Comparison of ENCODE assay signal across 8 cellular contexts in the genomic region with DNA sequence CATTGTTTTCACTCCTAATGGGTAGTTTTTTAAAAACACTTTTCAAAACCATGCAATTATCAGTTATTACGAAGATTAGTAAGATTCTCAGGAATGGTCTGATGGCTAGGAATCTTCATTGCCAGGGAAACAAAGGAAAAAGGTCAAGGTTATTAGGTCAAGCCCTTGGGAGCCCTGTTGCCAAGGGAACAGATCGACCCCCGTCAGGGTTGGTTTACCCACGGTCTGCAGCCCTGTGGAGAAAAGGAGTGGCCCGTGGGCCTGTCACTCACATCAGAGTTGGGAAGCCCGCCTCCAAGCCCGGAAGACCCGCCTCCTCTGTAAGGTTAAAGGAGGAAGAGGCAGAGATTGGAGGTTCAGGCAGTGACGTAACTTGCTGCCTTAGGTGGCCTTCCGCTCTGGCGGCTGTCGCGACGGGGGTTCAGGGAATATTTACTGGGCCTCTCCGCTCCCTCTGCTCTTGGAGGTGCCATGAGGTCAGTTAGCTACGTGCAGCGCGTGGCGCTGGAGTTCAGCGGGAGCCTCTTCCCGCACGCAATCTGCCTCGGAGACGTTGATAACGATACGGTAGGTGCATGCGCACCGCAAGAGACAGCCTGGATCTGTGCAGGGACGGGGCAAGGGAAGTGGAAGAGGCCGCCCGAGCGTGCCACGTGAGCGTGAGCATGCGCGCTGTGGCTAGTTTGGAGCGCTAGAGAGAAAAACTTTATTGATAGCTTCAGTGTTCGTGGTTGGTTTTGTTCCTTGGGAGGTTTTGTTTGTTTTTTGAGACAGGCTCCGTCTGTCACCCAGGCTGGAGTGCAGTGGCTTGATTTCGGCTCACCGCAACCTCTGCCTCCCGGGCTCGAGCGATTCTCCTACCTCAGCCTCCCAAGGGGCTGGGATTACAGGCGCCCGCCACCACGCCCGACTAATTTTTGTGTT.
DNase-seq lines count a peak whose midpoint lies in the region; ATAC-seq and FAIRE-seq lines count a peak whose summit lies in the region.

ITFG2 (plus strand) TSS at position 379 of the 924 bp plus-strand sequence; CDS start at position 472, 93 bp downstream.

- H3K4me1 Mint-ChIP-seq in effector memory CD8-positive, alpha-beta T cell (ENCODE audit: low read depth in 2 of 2) = peaks cover 11 to 14% of the 10 kb centered on the region in 2 donors

- DNase-seq in COR-L47 (lab: John Stamatoyannopoulos, UW) (peak; percentile 95), HTR-8/SVneo (ENCODE audit: insufficient read length, low spot score) (peak; percentile 99), NOMO-1 treated with dmso at 0.1 percent for 144 hours (lab: John Stamatoyannopoulos, UW; ENCODE audit: unreplicated experiment) (peak; percentile 98), medulla oblongata (ENCODE audit: extremely low spot score) (peak; percentile 100)
- DNase-seq in activated CD8-positive, alpha-beta memory T cell treated with anti-CD3 and anti-CD28 coated beads for 48 hours (ENCODE audit: low read depth in 2 of 3, low spot score in 2 of 3) = peak; percentile 71 to 86 (median 79)
- peak; percentile 94 to 96 (median 94) for DNase-seq in effector memory CD8-positive, alpha-beta T cell
- peak; percentile 92 for DNase-seq in stimulated activated CD8-positive, alpha-beta memory T cell treated with anti-CD3 and anti-CD28 coated beads, Interleukin-12 subunit alpha, Interleukin-12 subunit beta, amount 100 ng/mL, for 1 hour (ENCODE audit: low read depth)

- H3K4me3 Mint-ChIP-seq in effector memory CD8-positive, alpha-beta T cell = peak within 1 kb of the TSS; percentile 91 to 94

- H3K27ac Mint-ChIP-seq in effector memory CD8-positive, alpha-beta T cell = peak within 1 kb of the TSS; percentile 93 to 97

- peak; percentile 94 for ATAC-seq in GM21367 (IDR thresholded peaks at IDR 0.05; ENCODE audit: unreplicated experiment)
- peak; percentile 91 for ATAC-seq in effector memory CD8-positive, alpha-beta T cell (replicated peaks)

- peaks cover 36% of the 10 kb centered on the region for H3K36me3 Mint-ChIP-seq in effector memory CD8-positive, alpha-beta T cell (ENCODE audit: insufficient read depth)

- peak; percentile 94 for FAIRE-seq in HTR-8/SVneo (lab: Jason Lieb, UNC)

- no peaks in the 10 kb centered on the region for H3K27me3 Mint-ChIP-seq in effector memory CD8-positive, alpha-beta T cell

- no peaks in the 10 kb centered on the region for H3K9me3 Mint-ChIP-seq in effector memory CD8-positive, alpha-beta T cell

Comparison
In these comparisons a context has a peak if more than half of its experiments do, and no peak if none do; other contexts are left out.
1. Peak in every context shown above with its lines: DNase-seq and ATAC-seq.